ENCODE assay signal across 6 cellular contexts in genomic region chr14:24366375-24366663, GRCh38.
DNase-seq lines count a peak whose midpoint lies in the region; TF ChIP-seq lines count a peak whose summit lies in the region.

No MANE protein-coding gene starts in this region.

- H3K9me3 ChIP-seq in HUES48 (ENCODE audit: control insufficient read depth, insufficient read depth, low read length), result no peaks in the 10 kb centered on the region

- H3K4me3 ChIP-seq in HUES48 (ENCODE audit: low read depth, low read length) (peak overlapping the region; percentile 74), coronary artery (peak overlapping the region; percentile 88), retinal pigment epithelial cell (ENCODE audit: low read length) (peak overlapping the region; percentile 76)

- H3K4me1 ChIP-seq in HUES48 (ENCODE audit: control insufficient read depth, insufficient read depth, low read length), result no peaks in the 10 kb centered on the region

- no peak overlapping the region for H3K9ac ChIP-seq in HUES48 (ENCODE audit: low read depth, low read length)

- H3K27ac ChIP-seq in HUES48 (ENCODE audit: low read depth, low read length), result peak overlapping the region; percentile 73
- peak overlapping the region; percentile 97 to 99 for H3K27ac ChIP-seq in coronary artery

- no peak for TF ChIP-seq CTCF in coronary artery (IDR thresholded peaks at IDR 0.05)
- no peak for TF ChIP-seq CTCF in retinal pigment epithelial cell (conservative IDR thresholded peaks at IDR 0.05; ENCODE audit: low read depth, low read length)

- no peak for DNase-seq in coronary artery (ENCODE audit: low spot score)
- no peak for DNase-seq in retinal pigment epithelial cell (ENCODE audit: low read depth)
- no peak for DNase-seq in RKO (ENCODE audit: low spot score)
- DNase-seq in NCI-H345 treated with DMSO at 0.1 percent for 48 hours (lab: John Stamatoyannopoulos, UW; ENCODE audit: unreplicated experiment), result no peak
- no peak for DNase-seq in Kasumi-1 (lab: John Stamatoyannopoulos, UW)

- no peaks in the 10 kb centered on the region for H3K36me3 ChIP-seq in HUES48 (ENCODE audit: control insufficient read depth, insufficient read depth, low read length)

- peaks cover 15% of the 10 kb centered on the region for H3K27me3 ChIP-seq in HUES48 (ENCODE audit: control insufficient read depth, insufficient read depth, low read length)
